Comparison of ENCODE assay signal across 21 cellular contexts in the genomic region with DNA sequence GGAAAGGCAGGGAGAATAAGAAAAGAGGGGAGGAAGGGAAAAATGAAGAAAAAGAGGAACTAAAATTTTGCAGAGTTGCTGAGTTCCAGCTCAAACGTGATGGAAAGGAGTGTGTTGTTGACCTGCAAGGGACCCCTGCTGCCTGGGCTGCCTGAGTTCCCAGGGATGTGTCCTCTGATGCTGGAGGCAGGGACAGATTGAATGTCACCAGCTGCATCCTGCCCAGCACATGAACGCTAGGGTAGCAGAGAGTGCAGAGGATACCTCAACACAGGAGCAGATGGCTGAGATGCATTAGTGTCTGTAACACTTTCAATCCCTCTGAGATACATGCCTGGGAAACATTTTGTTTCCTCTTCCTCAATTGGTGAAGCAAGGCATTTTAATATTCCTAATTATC.
DNase-seq lines count a peak whose midpoint lies in the region; ATAC-seq and TF ChIP-seq lines count a peak whose summit lies in the region.
"Had no signal": no experiment of that assay in that cellular context is flagged by ENCODE, and none has a peak within 500 bp of the region (broad histone marks: within the 10 kb centered on the region; RNA-seq: fewer than 3 reads in every experiment).

No MANE protein-coding gene starts in this region.

- H3K27ac ChIP-seq in neural progenitor cell, result no peak overlapping the region
- H3K27ac ChIP-seq: epithelial cell of prostate, left lung, sigmoid colon, vagina had no signal

- no peaks in the 10 kb centered on the region for H3K36me3 ChIP-seq in neural progenitor cell
- H3K36me3 ChIP-seq: left lung, sigmoid colon, vagina had no signal

- no peak overlapping the region for H3K4me3 Mint-ChIP-seq in neural progenitor cell
- H3K4me3 Mint-ChIP-seq: activated CD4-positive, alpha-beta memory T cell treated with anti-CD3 and anti-CD28 coated beads for 36 hours; activated naive CD8-positive, alpha-beta T cell treated with anti-CD3 and anti-CD28 coated beads, Interleukin-2, amount 10 ng/mL, durations not matched to agents 7 days and 5 days; activated T-cell treated with anti-CD3 and anti-CD28 coated beads, Interleukin-2, amount 50 U/mL, for 72 hours; dendritic cell treated with granulocyte-macrophage colony-stimulating factor and Interleukin-4, amounts not matched to agents 40 ng/mL and 50 ng/mL, for 4 days had no signal

- H3K4me1 Mint-ChIP-seq in neural progenitor cell, result peaks cover 32% of the 10 kb centered on the region

- no peaks in the 10 kb centered on the region for H3K79me2 ChIP-seq in neural progenitor cell (ENCODE audit: low read depth)

- no peaks in the 10 kb centered on the region for H3F3A ChIP-seq in neural progenitor cell (ENCODE audit: low read depth)

- TF ChIP-seq POLR2A in NB4 (IDR thresholded peaks at IDR 0.05; ENCODE audit: extremely low read depth, insufficient read length), result no peak

- peak overlapping the region; percentile 20 for H3K4me2 ChIP-seq in neural progenitor cell

- H2AFZ ChIP-seq in neural progenitor cell (replicated peaks), result no peak overlapping the region

- H3K27me3 ChIP-seq in neural progenitor cell, result no peaks in the 10 kb centered on the region
- H3K27me3 ChIP-seq: vagina had no signal

- H3K36me3 Mint-ChIP-seq in neural progenitor cell, result no peaks in the 10 kb centered on the region
- H3K36me3 Mint-ChIP-seq: activated CD4-positive, alpha-beta memory T cell treated with anti-CD3 and anti-CD28 coated beads for 36 hours; activated naive CD8-positive, alpha-beta T cell treated with anti-CD3 and anti-CD28 coated beads, Interleukin-2, amount 10 ng/mL, durations not matched to agents 7 days and 5 days had no signal

- H4K20me1 ChIP-seq in neural progenitor cell (ENCODE audit: low read depth), result no peaks in the 10 kb centered on the region

- H3K4me3 ChIP-seq in NB4 (ENCODE audit: low read depth, low read length), result no peak overlapping the region
- no peak overlapping the region for H3K4me3 ChIP-seq in neural progenitor cell
- H3K4me3 ChIP-seq: left lung, sigmoid colon, vagina had no signal

- H3K9me3 ChIP-seq in neural progenitor cell (ENCODE audit: low read depth), result no peaks in the 10 kb centered on the region
- H3K9me3 ChIP-seq: left lung, sigmoid colon, vagina had no signal

- DNase-seq in NOMO-1 treated with DMSO at 0.1 percent for 48 hours (lab: John Stamatoyannopoulos, UW; ENCODE audit: unreplicated experiment) (peak; percentile 16), NOMO-1 treated with dmso at 0.1 percent for 144 hours (lab: John Stamatoyannopoulos, UW; ENCODE audit: unreplicated experiment) (no peak), NB4 (ENCODE audit: low read depth) (peak; percentile 34), RPMI8226 (peak; percentile 32), neural progenitor cell (ENCODE audit: low spot score) (no peak), DMS114 treated with DMSO at 0.1 percent for 48 hours (lab: John Stamatoyannopoulos, UW; ENCODE audit: unreplicated experiment) (no peak)
- DNase-seq in activated naive CD4-positive, alpha-beta T cell (lab: John Stamatoyannopoulos, UW), result no peak
- no peak for DNase-seq in stimulated activated naive CD8-positive, alpha-beta T cell treated with anti-CD3 and anti-CD28 coated beads, Interleukin-15, Interleukin-2, amounts not matched to agents 100 U/mL and 50 U/mL, for 24 hours
- DNase-seq: activated CD4-positive, alpha-beta memory T cell treated with anti-CD3 and anti-CD28 coated beads for 36 hours; activated naive CD8-positive, alpha-beta T cell treated with anti-CD3 and anti-CD28 coated beads, Interleukin-2, amount 10 ng/mL, durations not matched to agents 7 days and 5 days; activated T-cell treated with anti-CD3 and anti-CD28 coated beads, Interleukin-2, amount 50 U/mL, for 72 hours; foreskin melanocyte; GDM1; left lung; occipital lobe; SHP77; sigmoid colon; stimulated activated CD4-positive, alpha-beta T cell treated with anti-CD3 and anti-CD28 coated beads, Interleukin-1b, Interleukin-23, amount 100 ng/mL, for 48 hours had no signal

- ATAC-seq in stimulated activated naive CD8-positive, alpha-beta T cell treated with anti-CD3 and anti-CD28 coated beads, Interleukin-15, Interleukin-2, amounts not matched to agents 100 U/mL and 50 U/mL, for 24 hours, result no peak
- ATAC-seq: activated T-cell treated with anti-CD3 and anti-CD28 coated beads, Interleukin-2, amount 50 U/mL, for 72 hours; left lung had no signal

- H3K9ac ChIP-seq in neural progenitor cell, result no peak overlapping the region

- H3K27ac Mint-ChIP-seq in neural progenitor cell, result no peak overlapping the region
- H3K27ac Mint-ChIP-seq: activated CD4-positive, alpha-beta memory T cell treated with anti-CD3 and anti-CD28 coated beads for 36 hours; activated naive CD8-positive, alpha-beta T cell treated with anti-CD3 and anti-CD28 coated beads, Interleukin-2, amount 10 ng/mL, durations not matched to agents 7 days and 5 days; activated T-cell treated with anti-CD3 and anti-CD28 coated beads, Interleukin-2, amount 50 U/mL, for 72 hours; dendritic cell treated with granulocyte-macrophage colony-stimulating factor and Interleukin-4, amounts not matched to agents 40 ng/mL and 50 ng/mL, for 4 days had no signal

- H3K9me3 Mint-ChIP-seq in neural progenitor cell, result no peaks in the 10 kb centered on the region
- H3K9me3 Mint-ChIP-seq: activated CD4-positive, alpha-beta memory T cell treated with anti-CD3 and anti-CD28 coated beads for 36 hours; activated naive CD8-positive, alpha-beta T cell treated with anti-CD3 and anti-CD28 coated beads, Interleukin-2, amount 10 ng/mL, durations not matched to agents 7 days and 5 days; activated T-cell treated with anti-CD3 and anti-CD28 coated beads, Interleukin-2, amount 50 U/mL, for 72 hours; dendritic cell treated with granulocyte-macrophage colony-stimulating factor and Interleukin-4, amounts not matched to agents 40 ng/mL and 50 ng/mL, for 4 days had no signal

- TF ChIP-seq CTCF in NB4 (IDR thresholded peaks at IDR 0.05; ENCODE audit: low read depth, low read length), result no peak
- TF ChIP-seq CTCF in neural progenitor cell (IDR thresholded peaks at IDR 0.05), result no peak

- peaks cover 22% of the 10 kb centered on the region for H3K4me1 ChIP-seq in neural progenitor cell
- H3K4me1 ChIP-seq: left lung, vagina had no signal

- peaks cover 8% of the 10 kb centered on the region for H3K27me3 Mint-ChIP-seq in neural progenitor cell (ENCODE audit: insufficient read depth, low read depth)
- H3K27me3 Mint-ChIP-seq: activated CD4-positive, alpha-beta memory T cell treated with anti-CD3 and anti-CD28 coated beads for 36 hours; activated naive CD8-positive, alpha-beta T cell treated with anti-CD3 and anti-CD28 coated beads, Interleukin-2, amount 10 ng/mL, durations not matched to agents 7 days and 5 days had no signal

Comparison
In these comparisons a context has a peak if more than half of its experiments do, and no peak if none do; other contexts are left out.
1. DNase-seq: peak in NOMO-1 treated with DMSO at 0.1 percent for 48 hours (single experiment), NB4 (single experiment) and RPMI8226 (single experiment); none in NOMO-1 treated with dmso at 0.1 percent for 144 hours (single experiment), neural progenitor cell (single experiment), DMS114 treated with DMSO at 0.1 percent for 48 hours (single experiment), activated naive CD4-positive, alpha-beta T cell (0 of 4) and stimulated activated naive CD8-positive, alpha-beta T cell treated with anti-CD3 and anti-CD28 coated beads, Interleukin-15, Interleukin-2, amounts not matched to agents 100 U/mL and 50 U/mL, for 24 hours (single experiment).